In genomic region chr20:39547546-39548410, GRCh38 we compare ENCODE assay signal across 1 cellular context.
TF ChIP-seq lines count a peak whose summit lies in the region.

No MANE protein-coding gene starts in this region.

TF ChIP-seq in H1, 55 proteins besides CTCF, POLR2A, EP300 and RAD21:
- no peak for TF ChIP-seq RXRA (IDR thresholded peaks at IDR 0.05; ENCODE audit: insufficient read depth, low read depth, low read length)
- TF ChIP-seq MAX (IDR thresholded peaks at IDR 0.05), result no peak
- peak; percentile 79; the same call in 1 of the 2 replicates for TF ChIP-seq KDM1A (IDR thresholded peaks at IDR 0.05; ENCODE audit: borderline replicate concordance, low read length)
- TF ChIP-seq CEBPB (IDR thresholded peaks at IDR 0.05; ENCODE audit: low read depth, low read length), result no peak
- no peak for TF ChIP-seq SRF (IDR thresholded peaks at IDR 0.05; ENCODE audit: low read depth, low read length)
- TF ChIP-seq CHD1 (IDR thresholded peaks at IDR 0.05; ENCODE audit: low read depth, low read length), result no peak
- TF ChIP-seq KDM4A (IDR thresholded peaks at IDR 0.05; ENCODE audit: low read depth, low read length, severe bottlenecking), result no peak
- TF ChIP-seq RFX5 (IDR thresholded peaks at IDR 0.05; ENCODE audit: borderline replicate concordance, low read depth, low read length), result no peak
- TF ChIP-seq GTF2F1 (IDR thresholded peaks at IDR 0.05; ENCODE audit: borderline replicate concordance, low read depth, low read length), result no peak
- no peak for TF ChIP-seq ZNF274 (IDR thresholded peaks at IDR 0.05; ENCODE audit: borderline replicate concordance, extremely low read depth, low read length)
- peak in 1 of 2 experiments; percentile 58; a peak in 1 of 4 replicates for TF ChIP-seq HDAC2 (IDR thresholded peaks at IDR 0.05; ENCODE audit: borderline replicate concordance in 1 of 2, low read depth in 2 of 2, low read length in 2 of 2)
- no peak for TF ChIP-seq CBX8 (IDR thresholded peaks at IDR 0.05; ENCODE audit: borderline replicate concordance, low read depth, low read length)
- TF ChIP-seq PHF8 (conservative IDR thresholded peaks at IDR 0.05; ENCODE audit: low read depth, low read length), result no peak
TF ChIP-seq in H1: peak in this region for 2.
